Comparison of ENCODE assay signal across 17 cellular contexts in the genomic region with DNA sequence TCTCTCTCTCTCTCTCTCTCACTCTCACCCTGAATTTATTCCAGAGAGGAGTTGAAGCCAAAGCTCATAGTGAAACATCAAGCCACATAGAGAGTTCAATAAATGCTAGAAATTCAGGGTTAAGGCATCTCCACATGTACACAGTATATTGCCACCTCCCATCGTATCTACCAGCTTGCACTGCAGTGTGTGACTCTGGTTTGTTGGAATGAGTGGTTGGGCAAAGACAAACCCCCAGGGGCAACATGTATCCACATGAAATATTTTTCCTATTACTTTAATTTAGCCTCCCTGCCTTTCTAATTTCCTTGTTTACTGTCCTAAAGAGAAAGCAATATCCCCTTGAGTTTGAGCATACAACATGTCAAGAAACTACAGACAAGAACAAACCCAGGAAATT.
"Had no signal": no experiment of that assay in that cellular context is flagged by ENCODE, and none has a peak within 500 bp of the region (broad histone marks: within the 10 kb centered on the region; RNA-seq: fewer than 3 reads in every experiment).

No MANE protein-coding gene starts in this region.

- H3K27ac Mint-ChIP-seq: activated T-cell treated with anti-CD3 and anti-CD28 coated beads, Interleukin-2, amount 50 U/mL, for 72 hours; T-helper 17 cell had no signal

- H3K9me3 Mint-ChIP-seq: activated T-cell treated with anti-CD3 and anti-CD28 coated beads, Interleukin-2, amount 50 U/mL, for 72 hours had no signal

- H3K27ac ChIP-seq: ascending aorta, coronary artery, transverse colon, uterus, VCaP had no signal

- H3K27me3 ChIP-seq: ascending aorta, transverse colon had no signal

- ATAC-seq: activated T-cell treated with anti-CD3 and anti-CD28 coated beads, Interleukin-2, amount 50 U/mL, for 72 hours; esophagus mucosa; T-helper 17 cell had no signal

- H3K36me3 ChIP-seq: ascending aorta, transverse colon, uterus had no signal

- DNase-seq: activated CD4-positive, alpha-beta T cell treated with anti-CD3 and anti-CD28 coated beads for 1 hour; activated CD4-positive, alpha-beta T cell treated with anti-CD3 and anti-CD28 coated beads, Interleukin-2, amount 50 U/mL, for 4 hours; activated effector memory CD4-positive, alpha-beta T cell treated with anti-CD3 and anti-CD28 coated beads, Interleukin-2, amount 50 U/mL, for 16 hours; activated naive CD4-positive, alpha-beta T cell treated with anti-CD3 and anti-CD28 coated beads, Interleukin-2, amount 50 U/mL, for 16 hours; activated T-cell treated with anti-CD3 and anti-CD28 coated beads, Interleukin-2, amount 50 U/mL, for 72 hours; occipital lobe; retina; stimulated activated naive CD4-positive, alpha-beta T cell; T-helper 17 cell; transverse colon; uterus had no signal

- H3K27me3 Mint-ChIP-seq: T-helper 17 cell had no signal

- H3K4me1 ChIP-seq: transverse colon, uterus had no signal

- FAIRE-seq: endometrium, islet of Langerhans had no signal

- H3K4me3 ChIP-seq: coronary artery, transverse colon, uterus had no signal

- H3K4me1 Mint-ChIP-seq: T-helper 17 cell had no signal

- H3K9me3 ChIP-seq: ascending aorta, transverse colon, uterus had no signal

- H3K4me3 Mint-ChIP-seq: activated T-cell treated with anti-CD3 and anti-CD28 coated beads, Interleukin-2, amount 50 U/mL, for 72 hours; T-helper 17 cell had no signal
